8 cellular contexts compared by ENCODE assay signal in genomic region chr18:62526098-62527025, GRCh38. TPM values are rescaled to one million over a fixed set of nuclear protein-coding genes. Genes with fewer than 3 reads are reported as not detected.
DNase-seq lines count a peak whose midpoint lies in the region; ATAC-seq and TF ChIP-seq lines count a peak whose summit lies in the region.

No MANE protein-coding gene starts in this region.

- peak; percentile 75 for TF ChIP-seq POLR2A in right lobe of liver (IDR thresholded peaks at IDR 0.05)

- ATAC-seq in HG03045 (IDR thresholded peaks at IDR 0.05; ENCODE audit: unreplicated experiment), result peak; percentile 16
- peak; percentile 24 to 52 (median 36) for ATAC-seq in right lobe of liver
- ATAC-seq in GM18861 (IDR thresholded peaks at IDR 0.05; ENCODE audit: unreplicated experiment), result no peak

- peaks cover 0 to 27% (median 13%) of the 10 kb centered on the region in 4 donors for H3K4me1 ChIP-seq in right lobe of liver

- no peaks in the 10 kb centered on the region for H3K36me3 ChIP-seq in right lobe of liver

- no peaks in the 10 kb centered on the region for H3K9me3 ChIP-seq in right lobe of liver

- DNase-seq in GM10266 (ENCODE audit: extremely low spot score) (peak; percentile 84), NCI-H510A (lab: John Stamatoyannopoulos, UW) (peak; percentile 79), dorsolateral prefrontal cortex (peak; percentile 48 to 81 (median 64)), right lobe of liver (peak; percentile 92 to 96 (median 93))
- peak; percentile 39 to 61 for DNase-seq in activated CD4-positive, alpha-beta T cell treated with anti-CD3 and anti-CD28 coated beads, Interleukin-2, amount 50 U/mL, for 24 hours (ENCODE audit: low read depth in 1 of 2, low spot score in 1 of 2)
- DNase-seq in stimulated activated CD4-positive, alpha-beta T cell treated with anti-CD3 and anti-CD28 coated beads, Interleukin-4, amount 100 ng/mL, for 24 hours, result peak; percentile 67

- H3K27ac ChIP-seq in dorsolateral prefrontal cortex, result peak overlapping the region; percentile 86 to 100 (median 98)
- H3K27ac ChIP-seq in right lobe of liver, result peak overlapping the region; percentile 95 to 99 (median 95)

- peak overlapping the region; percentile 70 to 98 (median 92) for H3K4me3 ChIP-seq in dorsolateral prefrontal cortex
- H3K4me3 ChIP-seq in right lobe of liver, result peak overlapping the region; percentile 58 to 95 (median 89)

- no peaks in the 10 kb centered on the region for H3K27me3 ChIP-seq in dorsolateral prefrontal cortex
- no peaks in the 10 kb centered on the region for H3K27me3 ChIP-seq in right lobe of liver

- TF ChIP-seq CTCF in GM10266 (IDR thresholded peaks at IDR 0.05; ENCODE audit: control insufficient read depth, insufficient read depth, low read depth, missing control alignments), result no peak
- TF ChIP-seq CTCF in dorsolateral prefrontal cortex (IDR thresholded peaks at IDR 0.05 in 54 of 56, conservative IDR thresholded peaks at IDR 0.05 in 2 of 56; ENCODE audit: low read depth in 1 of 56, partially characterized antibody in 56 of 56), result peak in 10 of 56 donors; percentile 5 to 28 (median 16)
- no peak for TF ChIP-seq CTCF in right lobe of liver (IDR thresholded peaks at IDR 0.05)

- WGBS in right lobe of liver (ENCODE audit: insufficient coverage, low coverage, low lambda C conversion rate, missing lambda C conversion rate), result 2% methylated on average over 13 of the region's 74 CpGs

- intact Hi-C loops in dorsolateral prefrontal cortex (cut with DNase I) (loop anchor here (5.0 to 10.0 kb wide), 3 partner anchors 56 to 458 kb away; no protein-coding TSS in a partner anchor), right lobe of liver (cut with DNase I) (loop anchor here in 1 of 2 donors (5.0 kb wide), 1 partner anchor 89 kb away; no protein-coding TSS in a partner anchor)

RNA-seq across cellular contexts. Expression of gene ZCCHC2, which starts 3.5 kb away (rescaled TPM):
- total RNA-seq in dorsolateral prefrontal cortex (10 to 100 TPM; 26.3 to 65.9 (median 38.4) TPM), right lobe of liver (10 to 100 TPM; 18.9 to 26.6 (median 23.5) TPM)
